Comparison of ENCODE assay signal across 29 cellular contexts in genomic region chr19:33008738-33009137, GRCh38.
"Had no signal": no experiment of that assay in that cellular context is flagged by ENCODE, and none has a peak within 500 bp of the region (broad histone marks: within the 10 kb centered on the region; RNA-seq: fewer than 3 reads in every experiment).

No MANE protein-coding gene starts in this region.

- H3K9me3 ChIP-seq: adrenal gland, ascending aorta, body of pancreas, breast epithelium had no signal

- DNase-seq: activated effector memory CD4-positive, alpha-beta T cell treated with anti-CD3 and anti-CD28 coated beads, Interleukin-2, amount 50 U/mL, for 16 hours; activated effector memory CD4-positive, alpha-beta T cell treated with Interleukin-2 at 50 U/mL for 16 hours; activated gamma-delta T cell; activated gamma-delta T cell treated with Interleukin-2 at 50 U/mL for 16 hours; activated naive CD4-positive, alpha-beta T cell; activated naive CD4-positive, alpha-beta T cell treated with anti-CD3 and anti-CD28 coated beads for 36 hours; activated naive CD4-positive, alpha-beta T cell treated with anti-CD3 and anti-CD28 coated beads, Interleukin-2, amount 10 ng/mL, durations not matched to agents 7 days and 5 days; activated naive CD4-positive, alpha-beta T cell treated with anti-CD3 and anti-CD28 coated beads, Interleukin-2, amount 50 U/mL, for 16 hours; activated naive CD4-positive, alpha-beta T cell treated with Interleukin-2 at 50 U/mL for 16 hours; activated naive CD8-positive, alpha-beta T cell treated with anti-CD3 and anti-CD28 coated beads for 36 hours; activated naive CD8-positive, alpha-beta T cell treated with anti-CD3 and anti-CD28 coated beads, Interleukin-2, amount 10 ng/mL, durations not matched to agents 7 days and 5 days; activated naive CD8-positive, alpha-beta T cell treated with anti-CD3 and anti-CD28 coated beads, Interleukin-2, amount 50 U/mL, for 24 hours; activated T-cell treated with anti-CD3 and anti-CD28 coated beads, Interleukin-2, amount 50 U/mL, for 1 hour; activated T-cell treated with anti-CD3 and anti-CD28 coated beads, Interleukin-2, amount 50 U/mL, for 24 hours; activated T-cell treated with anti-CD3 and anti-CD28 coated beads, Interleukin-2, amount 50 U/mL, for 4 hours; activated T-cell treated with anti-CD3 and anti-CD28 coated beads, Interleukin-2, amount 50 U/mL, for 48 hours; activated T-cell treated with anti-CD3 and anti-CD28 coated beads, Interleukin-2, amount 50 U/mL, for 72 hours; adrenal gland; amniotic stem cell; amygdala; anterior cingulate cortex; aorta; body of pancreas; brain microvascular endothelial cell; caudate nucleus; cerebellar nuclear complex had no signal

- H3K4me3 ChIP-seq: adrenal gland, ascending aorta, body of pancreas, breast epithelium, cardiac muscle cell had no signal

- H3K27ac ChIP-seq: adrenal gland, ascending aorta, body of pancreas, brain microvascular endothelial cell, breast epithelium, cardiac muscle cell had no signal

- H3K36me3 ChIP-seq: adrenal gland, ascending aorta, brain microvascular endothelial cell, breast epithelium had no signal

- H3K4me1 ChIP-seq: adrenal gland, ascending aorta, body of pancreas, breast epithelium had no signal
